Comparison of ENCODE assay signal across 18 cellular contexts in genomic region chr22:45483918-45484499, GRCh38. TPM values are rescaled to one million over a fixed set of nuclear protein-coding genes. Genes with fewer than 3 reads are reported as not detected.
DNase-seq lines count a peak whose midpoint lies in the region; TF ChIP-seq lines count a peak whose summit lies in the region.
"Had no signal": no experiment of that assay in that cellular context is flagged by ENCODE, and none has a peak within 500 bp of the region (broad histone marks: within the 10 kb centered on the region; RNA-seq: fewer than 3 reads in every experiment).

No MANE protein-coding gene starts in this region.

- H3K4me3 Mint-ChIP-seq in MCF 10A (ENCODE audit: unreplicated experiment), result no peak overlapping the region
- H3K4me3 Mint-ChIP-seq in neural crest cell, result no peak overlapping the region
- H3K4me3 Mint-ChIP-seq in type B pancreatic cell, result peak overlapping the region; percentile 59
- H3K4me3 Mint-ChIP-seq: CD4-positive, alpha-beta T cell had no signal

- no peaks in the 10 kb centered on the region for H3K4me1 ChIP-seq in breast epithelium
- H3K4me1 ChIP-seq: SJSA1 had no signal

- POLR2A ChIA-PET in MCF 10A (lab: Yijun Ruan, JAX), result interaction anchor here (0.9 kb wide), 1 partner anchor 14 kb away, joined by 4 read pairs; no protein-coding TSS in a partner anchor

- peak overlapping the region; percentile 45 to 61 for H3K27ac ChIP-seq in breast epithelium
- peak overlapping the region; percentile 46 for H3K27ac ChIP-seq in layer of hippocampus (ENCODE audit: low read depth, low read length)
- H3K27ac ChIP-seq in WERI-Rb-1, result no peak overlapping the region
- H3K27ac ChIP-seq: SJSA1 had no signal

- intact Hi-C loops in breast epithelium (cut with DNase I; ENCODE audit: low total_unique reads) (no loop called here), MCF 10A (cut with micrococcal nuclease) (no loop called here)

- H3K27ac Mint-ChIP-seq in MCF 10A (ENCODE audit: low read depth, unreplicated experiment) (no peak overlapping the region), neural crest cell (ENCODE audit: unreplicated experiment) (peak overlapping the region; percentile 22), type B pancreatic cell (peak overlapping the region; percentile 67)
- H3K27ac Mint-ChIP-seq: CD4-positive, alpha-beta T cell had no signal

- CTCF ChIA-PET in MCF 10A (lab: Yijun Ruan, JAX), result interaction anchor here (0.7 kb wide), 1 partner anchor 76 kb away, joined by 3 read pairs; no protein-coding TSS in a partner anchor

- peaks cover 10% of the 10 kb centered on the region for H3K4me1 Mint-ChIP-seq in MCF 10A (ENCODE audit: insufficient read depth, unreplicated experiment)
- peaks cover 12% of the 10 kb centered on the region for H3K4me1 Mint-ChIP-seq in neural crest cell
- peaks cover 23% of the 10 kb centered on the region for H3K4me1 Mint-ChIP-seq in type B pancreatic cell (ENCODE audit: unreplicated experiment)

- no peak for TF ChIP-seq CTCF in breast epithelium (IDR thresholded peaks at IDR 0.05)
- TF ChIP-seq CTCF in MCF 10A (IDR thresholded peaks at IDR 0.05; ENCODE audit: unreplicated experiment), result no peak
- TF ChIP-seq CTCF in neural crest cell (conservative IDR thresholded peaks at IDR 0.05), result no peak
- no peak for TF ChIP-seq CTCF in type B pancreatic cell (conservative IDR thresholded peaks at IDR 0.05)
- TF ChIP-seq CTCF in WERI-Rb-1 (IDR thresholded peaks at IDR 0.05; ENCODE audit: low read depth, low read length), result no peak

- H3K9me3 Mint-ChIP-seq in MCF 10A (ENCODE audit: unreplicated experiment) (peaks cover 20% of the 10 kb centered on the region), neural crest cell (peaks cover 13% of the 10 kb centered on the region), type B pancreatic cell (peaks cover 13% of the 10 kb centered on the region)
- H3K9me3 Mint-ChIP-seq: CD4-positive, alpha-beta T cell had no signal

- H3K27me3 ChIP-seq in breast epithelium, result no peaks in the 10 kb centered on the region
- no peaks in the 10 kb centered on the region for H3K27me3 ChIP-seq in layer of hippocampus (ENCODE audit: control insufficient read depth, insufficient read depth, low read length)
- H3K27me3 ChIP-seq in WERI-Rb-1 (ENCODE audit: insufficient read depth, low read depth, severe bottlenecking), result no peaks in the 10 kb centered on the region
- H3K27me3 ChIP-seq: SJSA1 had no signal

- H3K9me3 ChIP-seq in breast epithelium, result no peaks in the 10 kb centered on the region
- peaks cover 4% of the 10 kb centered on the region for H3K9me3 ChIP-seq in WERI-Rb-1 (ENCODE audit: severe bottlenecking)
- H3K9me3 ChIP-seq: SJSA1 had no signal

- no peaks in the 10 kb centered on the region for H3K36me3 ChIP-seq in breast epithelium
- no peaks in the 10 kb centered on the region for H3K36me3 ChIP-seq in WERI-Rb-1
- H3K36me3 ChIP-seq: SJSA1 had no signal

- H3K36me3 Mint-ChIP-seq in MCF 10A (ENCODE audit: insufficient read depth, unreplicated experiment) (no peaks in the 10 kb centered on the region), neural crest cell (ENCODE audit: low read depth) (peaks cover 14% of the 10 kb centered on the region), type B pancreatic cell (no peaks in the 10 kb centered on the region)

- H3K27me3 Mint-ChIP-seq in MCF 10A (ENCODE audit: insufficient read depth, unreplicated experiment) (no peaks in the 10 kb centered on the region), neural crest cell (ENCODE audit: low read depth) (no peaks in the 10 kb centered on the region), type B pancreatic cell (no peaks in the 10 kb centered on the region)

- DNase-seq in breast epithelium (ENCODE audit: low spot score in 2 of 2), result no peak
- no peak for DNase-seq in MCF 10A (ENCODE audit: unreplicated experiment)
- no peak for DNase-seq in neural crest cell (ENCODE audit: low read depth, low spot score)
- DNase-seq in type B pancreatic cell (ENCODE audit: extremely low spot score, unreplicated experiment), result no peak
- DNase-seq in NCI-H1417 treated with DMSO at 0.1 percent for 48 hours (lab: John Stamatoyannopoulos, UW), result no peak
- no peak for DNase-seq in SIG-M5 (lab: John Stamatoyannopoulos, UW)
- no peak for DNase-seq in WERI-Rb-1
- DNase-seq: 8988T; CD4-positive, alpha-beta T cell; GOT3; KBM-7; NCI-H1417; NCI-H1930; NCI-H345; NCI-H524 treated with DMSO at 0.1 percent for 48 hours; PC-3 had no signal

- TF ChIP-seq POLR2A in breast epithelium (IDR thresholded peaks at IDR 0.05), result no peak

- no TSS peak for BruUV-seq in MCF 10A (replicated peaks; lab: Mats Ljungman, UMichigan)

- no peak overlapping the region for H3K4me3 ChIP-seq in breast epithelium
- no peak overlapping the region for H3K4me3 ChIP-seq in WERI-Rb-1 (ENCODE audit: low read depth, low read length)
- H3K4me3 ChIP-seq: SJSA1 had no signal

RNA-seq across cellular contexts. Expression of gene FBLN1, which starts 18.7 kb away (rescaled TPM):
- 100 to 1,000 TPM; 115 to 293 (median 267) TPM for total RNA-seq in breast epithelium
- total RNA-seq in MCF 10A (2022), result 69.0 and 110 TPM in 2 replicates
- total RNA-seq in neural crest cell, result 152 and 163 TPM in 2 replicates
- total RNA-seq in type B pancreatic cell (ENCODE audit: low replicate concordance), result 121 and 271 TPM in 2 replicates
- total RNA-seq: CD4-positive, alpha-beta T cell had no signal
